In the genomic region with DNA sequence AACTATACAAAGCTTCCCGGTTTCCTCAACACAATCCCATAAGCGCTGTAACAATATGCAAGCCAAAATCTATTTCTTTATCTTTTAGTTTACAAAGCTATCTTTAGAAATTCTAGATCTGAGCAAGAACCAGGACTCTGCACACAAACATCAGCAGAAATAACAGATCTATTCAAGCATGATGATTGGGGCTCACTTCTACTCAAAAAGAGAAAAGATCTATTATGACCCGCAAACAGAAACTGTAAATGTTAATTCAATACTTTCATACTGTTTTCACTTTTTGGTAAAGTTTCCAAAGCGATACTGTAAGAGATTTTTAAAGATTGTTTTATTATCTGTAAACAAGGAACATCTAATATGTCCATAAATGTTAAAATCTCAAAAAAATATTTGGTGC, we compare ENCODE assay signal across 8 cellular contexts.
DNase-seq lines count a peak whose midpoint lies in the region; ATAC-seq and TF ChIP-seq lines count a peak whose summit lies in the region.
"Had no signal": no experiment of that assay in that cellular context is flagged by ENCODE, and none has a peak within 500 bp of the region (broad histone marks: within the 10 kb centered on the region; RNA-seq: fewer than 3 reads in every experiment).

No MANE protein-coding gene starts in this region.

- ATAC-seq in GM21529 (IDR thresholded peaks at IDR 0.05; ENCODE audit: unreplicated experiment) (peak; percentile 37), T-cell (replicated peaks in 1 of 4) (no peak), foreskin keratinocyte (no peak), GM18873 (IDR thresholded peaks at IDR 0.05; ENCODE audit: low FRiP score, unreplicated experiment) (no peak)
- no peak for ATAC-seq in stimulated activated naive CD8-positive, alpha-beta T cell treated with anti-CD3 and anti-CD28 coated beads, Interleukin-15, amount 100 ng/mL, for 72 hours

- H3K4me1 ChIP-seq in foreskin keratinocyte: peaks cover 21% of the 10 kb centered on the region

- H3K27ac Mint-ChIP-seq in T-cell: peak overlapping the region; percentile 85 to 94
- H3K27ac Mint-ChIP-seq in stimulated activated naive CD8-positive, alpha-beta T cell treated with anti-CD3 and anti-CD28 coated beads, Interleukin-15, amount 100 ng/mL, for 72 hours: peak overlapping the region in 1 of 2 donors; percentile 92

- CTCF ChIA-PET in T-cell (lab: Charles Lee): interaction anchor here in 1 of 2 donors (0.8 to 10.6 kb wide), 4 partner anchors 65 to 455 kb away, joined by 3 to 77 read pairs (median 4); no protein-coding TSS in a partner anchor

- peak overlapping the region; percentile 61 for H3K27ac ChIP-seq in foreskin keratinocyte

- POLR2A ChIA-PET in T-cell (lab: Charles Lee): interaction anchor here in 1 of 2 donors (0.9 to 1.3 kb wide), 3 partner anchors 65 to 683 kb away, joined by 3 read pairs; no protein-coding TSS in a partner anchor

- peaks cover 64 to 76% (median 64%) of the 10 kb centered on the region in 3 donors for H3K4me1 Mint-ChIP-seq in T-cell
- peaks cover 56% of the 10 kb centered on the region for H3K4me1 Mint-ChIP-seq in stimulated activated naive CD8-positive, alpha-beta T cell treated with anti-CD3 and anti-CD28 coated beads, Interleukin-15, amount 100 ng/mL, for 72 hours

- H3K27me3 Mint-ChIP-seq in T-cell: no peaks in the 10 kb centered on the region
- H3K27me3 Mint-ChIP-seq in stimulated activated naive CD8-positive, alpha-beta T cell treated with anti-CD3 and anti-CD28 coated beads, Interleukin-15, amount 100 ng/mL, for 72 hours: no peaks in the 10 kb centered on the region

- DNase-seq in T-cell (no peak), foreskin keratinocyte (peak in 1 of 2 donors; percentile 11), NCI-H2196 (lab: John Stamatoyannopoulos, UW; ENCODE audit: unreplicated experiment) (no peak), D341Med (ENCODE audit: low spot score) (no peak)
- no peak for DNase-seq in stimulated activated naive CD8-positive, alpha-beta T cell treated with anti-CD3 and anti-CD28 coated beads, Interleukin-15, amount 100 ng/mL, for 72 hours
- DNase-seq: NCI-H1092 had no signal

- no peaks in the 10 kb centered on the region for H3K36me3 Mint-ChIP-seq in T-cell

- peak overlapping the region; percentile 83 to 98 (median 96) for H3K4me3 Mint-ChIP-seq in T-cell
- peak overlapping the region; percentile 92 to 96 for H3K4me3 Mint-ChIP-seq in stimulated activated naive CD8-positive, alpha-beta T cell treated with anti-CD3 and anti-CD28 coated beads, Interleukin-15, amount 100 ng/mL, for 72 hours

- H3K9me3 Mint-ChIP-seq in T-cell: no peaks in the 10 kb centered on the region
- no peaks in the 10 kb centered on the region for H3K9me3 Mint-ChIP-seq in stimulated activated naive CD8-positive, alpha-beta T cell treated with anti-CD3 and anti-CD28 coated beads, Interleukin-15, amount 100 ng/mL, for 72 hours

- TF ChIP-seq CTCF in foreskin keratinocyte (conservative IDR thresholded peaks at IDR 0.05): no peak

- H3K27me3 ChIP-seq in foreskin keratinocyte: no peaks in the 10 kb centered on the region
